In genomic region chr10:112183329-112184051, GRCh38 we compare ENCODE assay signal across 8 cellular contexts. TPM values are rescaled to one million over a fixed set of nuclear protein-coding genes. Genes with fewer than 3 reads are reported as not detected.
DNase-seq lines count a peak whose midpoint lies in the region; ATAC-seq and TF ChIP-seq lines count a peak whose summit lies in the region.

Gene GPAM, minus strand, starts transcription at chr10:112183765. Its CDS starts 1,981 bp downstream, at chr10:112181784.

- H3K4me1 ChIP-seq in HUES6 (ENCODE audit: control insufficient read depth, insufficient read depth, low read length) (peaks cover 4% of the 10 kb centered on the region; the same call in 1 of the 2 replicates), esophagus muscularis mucosa (peaks cover 12 to 25% (median 15%) of the 10 kb centered on the region in 4 donors)

- WGBS in esophagus muscularis mucosa = 0% methylated on average over 2 of the region's 46 CpGs

- H3K27me3 Mint-ChIP-seq in activated T-cell treated with anti-CD3 and anti-CD28 coated beads, Interleukin-2, amount 50 U/mL, for 4 hours (ENCODE audit: low read depth) = peaks cover 7% of the 10 kb centered on the region

- H3K4me3 Mint-ChIP-seq in activated T-cell treated with anti-CD3 and anti-CD28 coated beads, Interleukin-2, amount 50 U/mL, for 4 hours = peak within 1 kb of the TSS; percentile 91

- H3K9me3 Mint-ChIP-seq in activated T-cell treated with anti-CD3 and anti-CD28 coated beads, Interleukin-2, amount 50 U/mL, for 4 hours = peaks cover 5% of the 10 kb centered on the region

- no peaks in the 10 kb centered on the region for H3K27me3 ChIP-seq in HUES6 (ENCODE audit: control insufficient read depth, insufficient read depth, low read length)
- no peaks in the 10 kb centered on the region for H3K27me3 ChIP-seq in esophagus muscularis mucosa

- DNase-seq in DMS 273 (lab: John Stamatoyannopoulos, UW; ENCODE audit: unreplicated experiment) = peak; percentile 92
- peak; percentile 32 for DNase-seq in OCI-M2 (lab: John Stamatoyannopoulos, UW; ENCODE audit: unreplicated experiment)
- DNase-seq in activated T-cell treated with anti-CD3 and anti-CD28 coated beads, Interleukin-2, amount 50 U/mL, for 4 hours = peak; percentile 99
- DNase-seq in esophagus muscularis mucosa (ENCODE audit: extremely low spot score) = peak; percentile 99
- DNase-seq in myocyte (ENCODE audit: low read depth) = peak; percentile 93
- DNase-seq in stimulated activated CD8-positive, alpha-beta memory T cell treated with anti-CD3 and anti-CD28 coated beads, Interleukin-7, amount 100 ng/mL, for 4 hours (ENCODE audit: low read depth in 2 of 2) = peak; percentile 91 to 96

- intact Hi-C loops in esophagus muscularis mucosa (cut with DNase I) = loop anchor here (5.0 to 10.0 kb wide), 2 partner anchors 124 to 261 kb away; partner anchors contain the start of genes VTI1A and ZDHHC6

- peaks cover 2% of the 10 kb centered on the region; the same call in 1 of the 2 replicates for H3K9me3 ChIP-seq in HUES6 (ENCODE audit: control insufficient read depth, insufficient read depth, low read depth, low read length)
- H3K9me3 ChIP-seq in esophagus muscularis mucosa = peaks cover 0 to 3% (median 0%) of the 10 kb centered on the region in 4 donors

- peak in 2 of 3 experiments; percentile 14 to 42 for TF ChIP-seq CTCF in esophagus muscularis mucosa (IDR thresholded peaks at IDR 0.05)

- ATAC-seq in GM21447 (IDR thresholded peaks at IDR 0.05; ENCODE audit: unreplicated experiment) = peak; percentile 90
- ATAC-seq in activated T-cell treated with anti-CD3 and anti-CD28 coated beads, Interleukin-2, amount 50 U/mL, for 4 hours = peak; percentile 95 to 97

- H3K36me3 ChIP-seq in HUES6 (ENCODE audit: control insufficient read depth, insufficient read depth, low read length) (peaks cover 13% of the 10 kb centered on the region), esophagus muscularis mucosa (peaks cover 0 to 24% (median 7%) of the 10 kb centered on the region in 4 donors)

- H3K4me3 ChIP-seq in HUES6 (ENCODE audit: low read depth, low read length) (peak within 1 kb of the TSS; percentile 82), esophagus muscularis mucosa (peak within 1 kb of the TSS; percentile 57 to 81 (median 72))

- no peak for TF ChIP-seq POLR2A in esophagus muscularis mucosa (IDR thresholded peaks at IDR 0.05; ENCODE audit: low read depth)

- peaks cover 23% of the 10 kb centered on the region for H3K4me1 Mint-ChIP-seq in activated T-cell treated with anti-CD3 and anti-CD28 coated beads, Interleukin-2, amount 50 U/mL, for 4 hours (ENCODE audit: low read depth)

- H3K27ac ChIP-seq in HUES6 (ENCODE audit: low read depth, low read length) = no peak within 1 kb of the TSS; the same call in 1 of the 2 replicates
- H3K27ac ChIP-seq in esophagus muscularis mucosa (replicated peaks in 1 of 4) = peak within 1 kb of the TSS; percentile 67 to 76 (median 70)

- peak within 1 kb of the TSS; percentile 77 for H3K9ac ChIP-seq in HUES6 (ENCODE audit: low read length)

- TF ChIP-seq EP300 in esophagus muscularis mucosa (IDR thresholded peaks at IDR 0.05) = no peak

- peaks cover 12% of the 10 kb centered on the region for H3K36me3 Mint-ChIP-seq in activated T-cell treated with anti-CD3 and anti-CD28 coated beads, Interleukin-2, amount 50 U/mL, for 4 hours (ENCODE audit: insufficient read depth)

RNA-seq across cellular contexts. Expression of gene GPAM, which starts in this region (rescaled TPM):
- total RNA-seq in activated T-cell treated with anti-CD3 and anti-CD28 coated beads, Interleukin-2, amount 50 U/mL, for 4 hours = 10 to 100 TPM; 10.4 to 13.2 (median 12.1) TPM
- total RNA-seq in esophagus muscularis mucosa = 1 to 10 TPM; 4.5 to 7.2 (median 6.5) TPM
- 10.5 and 11.9 TPM in 2 replicates for total RNA-seq in myocyte
- 3.8 TPM for polyA plus RNA-seq in myocyte (2012)

Comparison
In these comparisons a context has a peak if more than half of its experiments do, and no peak if none do; other contexts are left out.
1. DNase-seq: peak in every context shown above with its lines; median percentile 99 in activated T-cell treated with anti-CD3 and anti-CD28 coated beads, Interleukin-2, amount 50 U/mL, for 4 hours; 99 in esophagus muscularis mucosa; 94 in stimulated activated CD8-positive, alpha-beta memory T cell treated with anti-CD3 and anti-CD28 coated beads, Interleukin-7, amount 100 ng/mL, for 4 hours; 93 in myocyte; 92 in DMS 273; 32 in OCI-M2.